ENCODE assay signal across 12 cellular contexts in genomic region chr5:56737002-56737621, GRCh38.
DNase-seq lines count a peak whose midpoint lies in the region; TF ChIP-seq lines count a peak whose summit lies in the region.
"Had no signal": no experiment of that assay in that cellular context is flagged by ENCODE, and none has a peak within 500 bp of the region (broad histone marks: within the 10 kb centered on the region; RNA-seq: fewer than 3 reads in every experiment).

No MANE protein-coding gene starts in this region.

- no peak for TF ChIP-seq CTCF in spleen (IDR thresholded peaks at IDR 0.05 in 8 of 11, conservative IDR thresholded peaks at IDR 0.05 in 3 of 11)

- H3K27ac Mint-ChIP-seq in activated T-cell treated with anti-CD3 and anti-CD28 coated beads, Interleukin-2, amount 50 U/mL, for 24 hours = peak overlapping the region; percentile 68
- peak overlapping the region; percentile 87 for H3K27ac Mint-ChIP-seq in dendritic cell treated with granulocyte-macrophage colony-stimulating factor and Interleukin-4, amounts not matched to agents 40 ng/mL and 50 ng/mL, for 4 days

- peaks cover 26 to 62% (median 43%) of the 10 kb centered on the region in 6 donors for H3K4me1 ChIP-seq in spleen

- DNase-seq in activated T-cell treated with anti-CD3 and anti-CD28 coated beads, Interleukin-2, amount 50 U/mL, for 24 hours = no peak
- DNase-seq in activated T-cell treated with anti-CD3 and anti-CD28 coated beads, Interleukin-2, amount 50 U/mL, for 1 hour = no peak
- peak; percentile 14 for DNase-seq in RPMI7951 (ENCODE audit: low read depth)
- DNase-seq in spleen = no peak
- DNase-seq in DMS114 treated with DMSO at 0.1 percent for 48 hours (lab: John Stamatoyannopoulos, UW; ENCODE audit: unreplicated experiment) = no peak
- no peak for DNase-seq in NCI-H446 treated with DMSO at 0.1 percent for 48 hours (lab: John Stamatoyannopoulos, UW)
- no peak for DNase-seq in T1000 (lab: John Stamatoyannopoulos, UW)
- DNase-seq: ACHN; activated CD4-positive, alpha-beta T cell treated with anti-CD3 and anti-CD28 coated beads for 1 hour; islet precursor cell had no signal

- no peaks in the 10 kb centered on the region for H3K9me3 ChIP-seq in spleen

- H3K27ac ChIP-seq in spleen = peak overlapping the region; percentile 33 to 81 (median 72)

- TF ChIP-seq POLR2A in spleen (IDR thresholded peaks at IDR 0.05) = no peak

- intact Hi-C loops in dendritic cell treated with granulocyte-macrophage colony-stimulating factor and Interleukin-4, amounts not matched to agents 40 ng/mL and 50 ng/mL, for 4 days (cut with micrococcal nuclease) = no loop called here
- intact Hi-C loops in spleen (cut with DNase I; ENCODE audit: low total_unique reads) = no loop called here

- no peaks in the 10 kb centered on the region for H3K27me3 Mint-ChIP-seq in activated T-cell treated with anti-CD3 and anti-CD28 coated beads, Interleukin-2, amount 50 U/mL, for 24 hours
- no peaks in the 10 kb centered on the region for H3K27me3 Mint-ChIP-seq in dendritic cell treated with granulocyte-macrophage colony-stimulating factor and Interleukin-4, amounts not matched to agents 40 ng/mL and 50 ng/mL, for 4 days

- H3K4me3 ChIP-seq in spleen = no peak overlapping the region
- H3K4me3 ChIP-seq: coronary artery had no signal

- WGBS in spleen, 5 donors = 33 to 57% (median 46%) methylated on average over 5 of the region's 5 CpGs

- peaks cover 40% of the 10 kb centered on the region for H3K4me1 Mint-ChIP-seq in activated T-cell treated with anti-CD3 and anti-CD28 coated beads, Interleukin-2, amount 50 U/mL, for 24 hours (ENCODE audit: low read depth)
- H3K4me1 Mint-ChIP-seq in dendritic cell treated with granulocyte-macrophage colony-stimulating factor and Interleukin-4, amounts not matched to agents 40 ng/mL and 50 ng/mL, for 4 days (ENCODE audit: low read depth) = peaks cover 58% of the 10 kb centered on the region

- H3K36me3 ChIP-seq in spleen = no peaks in the 10 kb centered on the region

- H3K9me3 Mint-ChIP-seq in activated T-cell treated with anti-CD3 and anti-CD28 coated beads, Interleukin-2, amount 50 U/mL, for 24 hours = no peaks in the 10 kb centered on the region
- peaks cover 9% of the 10 kb centered on the region for H3K9me3 Mint-ChIP-seq in dendritic cell treated with granulocyte-macrophage colony-stimulating factor and Interleukin-4, amounts not matched to agents 40 ng/mL and 50 ng/mL, for 4 days

- no peaks in the 10 kb centered on the region for H3K27me3 ChIP-seq in spleen (replicated peaks in 1 of 7)

- no peak overlapping the region for H3K4me3 Mint-ChIP-seq in activated T-cell treated with anti-CD3 and anti-CD28 coated beads, Interleukin-2, amount 50 U/mL, for 24 hours
- no peak overlapping the region for H3K4me3 Mint-ChIP-seq in dendritic cell treated with granulocyte-macrophage colony-stimulating factor and Interleukin-4, amounts not matched to agents 40 ng/mL and 50 ng/mL, for 4 days

- H3K36me3 Mint-ChIP-seq in activated T-cell treated with anti-CD3 and anti-CD28 coated beads, Interleukin-2, amount 50 U/mL, for 24 hours (ENCODE audit: low read depth) = no peaks in the 10 kb centered on the region
- H3K36me3 Mint-ChIP-seq in dendritic cell treated with granulocyte-macrophage colony-stimulating factor and Interleukin-4, amounts not matched to agents 40 ng/mL and 50 ng/mL, for 4 days (ENCODE audit: low read depth) = no peaks in the 10 kb centered on the region
